8 cellular contexts compared by ENCODE assay signal in the genomic region with DNA sequence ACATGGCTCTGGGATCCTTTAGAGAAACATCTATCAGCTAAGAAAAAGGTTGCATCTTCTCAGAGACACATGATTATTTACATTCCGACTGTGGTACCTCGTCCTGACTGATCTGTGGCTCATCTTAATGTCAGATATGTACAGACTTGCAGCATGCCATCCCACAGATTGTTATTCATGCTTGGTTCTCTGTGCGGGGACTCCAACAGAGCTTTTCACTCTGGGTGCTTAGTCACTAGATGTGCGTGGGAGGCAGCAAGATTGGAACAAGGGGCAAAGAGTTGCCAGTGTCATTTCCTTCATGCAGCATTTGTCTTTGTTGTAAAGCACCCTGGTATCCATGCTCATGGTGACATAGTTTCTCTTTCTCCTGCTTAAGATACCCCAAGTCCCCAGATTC.
DNase-seq lines count a peak whose midpoint lies in the region; TF ChIP-seq lines count a peak whose summit lies in the region.

No MANE protein-coding gene starts in this region.

- POLR2A ChIA-PET in RWPE1 (lab: Yijun Ruan, JAX; ENCODE audit: low non-redundant PET), result no interaction called here

- no peak overlapping the region for H3K27ac ChIP-seq in RWPE1
- H3K27ac ChIP-seq in spleen, result no peak overlapping the region
- no peak overlapping the region for H3K27ac ChIP-seq in endodermal cell (ENCODE audit: low read depth, low read length)

- H3K9ac ChIP-seq in endodermal cell (ENCODE audit: extremely low read depth, low read length, poor library complexity, severe bottlenecking), result no peak overlapping the region

- no peak overlapping the region for H3K4me3 Mint-ChIP-seq in endothelial cell (ENCODE audit: unreplicated experiment)
- H3K4me3 Mint-ChIP-seq in endodermal cell, result no peak overlapping the region

- H3K4me3 ChIP-seq in choroid plexus epithelial cell (ENCODE audit: low read depth, low read length), result no peak overlapping the region
- no peak overlapping the region for H3K4me3 ChIP-seq in spleen
- no peak overlapping the region for H3K4me3 ChIP-seq in endodermal cell (ENCODE audit: low read length)

- WGBS in spleen, 5 donors, result 62 to 80% (median 70%) methylated on average over 4 of the region's 4 CpGs
- WGBS in endodermal cell (ENCODE audit: insufficient coverage in 1 of 2, insufficient read length in 1 of 2), 2 experiments, result 55 to 80% methylated on average over 2 to 4 of the region's 4 CpGs

- H3K27ac Mint-ChIP-seq in endothelial cell (ENCODE audit: unreplicated experiment) (no peak overlapping the region), endodermal cell (no peak overlapping the region)

- H3K36me3 ChIP-seq in spleen, result no peaks in the 10 kb centered on the region
- no peaks in the 10 kb centered on the region for H3K36me3 ChIP-seq in endodermal cell (ENCODE audit: control insufficient read depth, insufficient read depth, low read length)

- CTCF ChIA-PET in RWPE1 (lab: Yijun Ruan, JAX), result interaction anchor here (0.6 kb wide), 2 partner anchors 381 to 415 kb away, joined by 3 to 4 read pairs; no protein-coding TSS in a partner anchor

- intact Hi-C loops in spleen (cut with DNase I; ENCODE audit: low total_unique reads), result no loop called here

- H3K9me3 Mint-ChIP-seq in endothelial cell (ENCODE audit: unreplicated experiment) (no peaks in the 10 kb centered on the region), endodermal cell (no peaks in the 10 kb centered on the region)

- H3K27me3 ChIP-seq in spleen (replicated peaks in 1 of 7) (no peaks in the 10 kb centered on the region), endodermal cell (ENCODE audit: control insufficient read depth, insufficient read depth, low read length, poor library complexity, severe bottlenecking) (no peaks in the 10 kb centered on the region)

- H3K9me3 ChIP-seq in spleen, result peaks cover 0 to 8% (median 0%) of the 10 kb centered on the region in 8 donors
- H3K9me3 ChIP-seq in endodermal cell (ENCODE audit: control insufficient read depth, low read length), result no peaks in the 10 kb centered on the region

- H3K4me1 ChIP-seq in spleen (peaks cover 0 to 7% (median 0%) of the 10 kb centered on the region in 6 donors), endodermal cell (ENCODE audit: control insufficient read depth, insufficient read depth, low read length) (no peaks in the 10 kb centered on the region)

- no peaks in the 10 kb centered on the region for H3K27me3 Mint-ChIP-seq in endothelial cell (ENCODE audit: unreplicated experiment)
- H3K27me3 Mint-ChIP-seq in endodermal cell (ENCODE audit: insufficient read depth), result peaks cover 2% of the 10 kb centered on the region

- H3K4me1 Mint-ChIP-seq in endothelial cell (ENCODE audit: unreplicated experiment) (peaks cover 1% of the 10 kb centered on the region), endodermal cell (peaks cover under 1% of the 10 kb centered on the region)

- no peak for TF ChIP-seq POLR2A in spleen (IDR thresholded peaks at IDR 0.05)

- no peak for TF ChIP-seq CTCF in RWPE1 (conservative IDR thresholded peaks at IDR 0.05; ENCODE audit: low read depth)
- no peak for TF ChIP-seq CTCF in choroid plexus epithelial cell (conservative IDR thresholded peaks at IDR 0.05; ENCODE audit: low read depth, low read length)
- TF ChIP-seq CTCF in spleen (IDR thresholded peaks at IDR 0.05 in 8 of 11, conservative IDR thresholded peaks at IDR 0.05 in 3 of 11), result no peak
- no peak for TF ChIP-seq CTCF in endothelial cell (IDR thresholded peaks at IDR 0.05; ENCODE audit: unreplicated experiment)
- no peak for TF ChIP-seq CTCF in endodermal cell (conservative IDR thresholded peaks at IDR 0.05)

- no peaks in the 10 kb centered on the region for H3K36me3 Mint-ChIP-seq in endothelial cell (ENCODE audit: low read depth, unreplicated experiment)
- peaks cover 1% of the 10 kb centered on the region for H3K36me3 Mint-ChIP-seq in endodermal cell (ENCODE audit: low read depth)

- DNase-seq in ELR (ENCODE audit: low read depth), result peak; percentile 72
- DNase-seq in RWPE1 (ENCODE audit: low spot score), result peak; percentile 80
- DNase-seq in choroid plexus epithelial cell (ENCODE audit: low read depth), result peak; percentile 55
- peak; percentile 81 for DNase-seq in stimulated activated CD4-positive, alpha-beta T cell treated with anti-CD3 and anti-CD28 coated beads, Interleukin-1b, Interleukin-23, amount 100 ng/mL, for 48 hours
- no peak for DNase-seq in NCI-H187 treated with DMSO at 0.1 percent for 48 hours (lab: John Stamatoyannopoulos, UW)
- no peak for DNase-seq in spleen
- DNase-seq in endothelial cell (ENCODE audit: low spot score), result no peak
- no peak for DNase-seq in endodermal cell

Comparison
In these comparisons a context has a peak if more than half of its experiments do, and no peak if none do; other contexts are left out.
1. DNase-seq: peak in ELR (single experiment), RWPE1 (single experiment), choroid plexus epithelial cell (single experiment) and stimulated activated CD4-positive, alpha-beta T cell treated with anti-CD3 and anti-CD28 coated beads, Interleukin-1b, Interleukin-23, amount 100 ng/mL, for 48 hours (single experiment); none in NCI-H187 treated with DMSO at 0.1 percent for 48 hours (single experiment), spleen (single experiment), endothelial cell (single experiment) and endodermal cell (single experiment).